7 cellular contexts compared by ENCODE assay signal in genomic region chrX:105317117-105317516, GRCh38.
"Had no signal": no experiment of that assay in that cellular context is flagged by ENCODE, and none has a peak within 500 bp of the region (broad histone marks: within the 10 kb centered on the region; RNA-seq: fewer than 3 reads in every experiment).

No MANE protein-coding gene starts in this region.

- H3K4me2 ChIP-seq: KMS-11 had no signal

- ATAC-seq: K562 had no signal

- DNase-seq: Karpas-422, KBM-7, KG1 had no signal

- FAIRE-seq: HTR-8/SVneo, K562 had no signal

- H3K9ac ChIP-seq: KMS-11 had no signal

- H3K4me3 ChIP-seq: K562 had no signal

- H3K27ac ChIP-seq: HL-60, KMS-11 had no signal
